1 cellular context compared by ENCODE assay signal in the genomic region with DNA sequence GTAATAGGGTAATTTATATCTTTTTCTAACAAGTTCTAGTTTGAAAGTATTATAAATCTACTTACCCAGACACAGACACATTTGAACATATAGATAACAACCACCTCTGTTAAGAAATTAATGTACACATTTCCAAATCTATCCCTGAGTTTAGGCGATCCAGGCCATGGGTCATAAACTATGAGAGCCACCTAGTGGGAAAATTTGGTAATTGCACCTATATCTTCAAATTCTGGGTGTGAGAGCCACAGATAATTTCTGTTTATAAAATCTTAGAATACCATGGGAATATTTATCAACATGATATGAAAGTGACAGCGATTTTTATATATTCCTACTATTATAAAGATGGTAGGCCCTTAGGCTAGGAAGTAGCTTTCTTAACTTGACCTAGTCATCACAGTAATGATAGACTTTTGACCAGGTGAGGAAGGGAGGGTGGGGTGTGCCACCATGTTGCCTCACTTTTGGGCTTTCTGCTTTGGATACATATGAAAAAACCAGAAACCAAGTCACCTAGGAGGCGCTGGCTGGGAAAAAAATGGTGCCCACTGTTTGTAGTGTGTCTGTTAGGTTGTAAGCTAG.
A peak's percentile ranks its signal among the peaks of the same experiment; 100 is the strongest.
TF ChIP-seq lines count a peak whose summit lies in the region.

No MANE protein-coding gene starts in this region.

TF ChIP-seq in HCT116, 20 proteins besides CTCF, POLR2A, EP300 and RAD21 (continued from another document):
- no peak for TF ChIP-seq ZBTB33 (IDR thresholded peaks at IDR 0.05; ENCODE audit: extremely low read depth, insufficient replicate concordance, low read length)
- TF ChIP-seq CBX3 (IDR thresholded peaks at IDR 0.05; ENCODE audit: low read depth), result 0 out of 2 replicates have a peak, but pooled peaks have one; percentile 36
- TF ChIP-seq JUND (IDR thresholded peaks at IDR 0.05), result no peak
- no peak for TF ChIP-seq SRF (IDR thresholded peaks at IDR 0.05; ENCODE audit: low read depth)
